18 cellular contexts compared by ENCODE assay signal in genomic region chr14:60133487-60133886, GRCh38. TPM values are rescaled to one million over a fixed set of nuclear protein-coding genes. Genes with fewer than 3 reads are reported as not detected.
A peak's percentile ranks its signal among the peaks of the same experiment; 100 is the strongest.
DNase-seq lines count a peak whose midpoint lies in the region; ATAC-seq and TF ChIP-seq lines count a peak whose summit lies in the region.
"Had no signal": no experiment of that assay in that cellular context is flagged by ENCODE, and none has a peak within 500 bp of the region (broad histone marks: within the 10 kb centered on the region; RNA-seq: fewer than 3 reads in every experiment).

No MANE protein-coding gene starts in this region.

- H3K27ac ChIP-seq in mammary epithelial cell (ENCODE audit: insufficient read depth, low read depth, low read length) (no peak overlapping the region), transverse colon (no peak overlapping the region)
- H3K27ac ChIP-seq: PC-9 had no signal

- H3K4me1 ChIP-seq in mammary epithelial cell (ENCODE audit: insufficient read depth, low read length) (no peaks in the 10 kb centered on the region), transverse colon (no peaks in the 10 kb centered on the region)

- POLR2A ChIA-PET in naive thymus-derived CD8-positive, alpha-beta T cell (lab: Charles Lee) = no interaction called here

- no peak for ATAC-seq in natural killer cell
- ATAC-seq in natural killer cell treated with Interleukin-12 subunit alpha and Interleukin-12 subunit beta and Interleukin-15 and Interleukin-18, amount 100 ng/mL, for 72 hours = no peak
- no peak for ATAC-seq in naive thymus-derived CD8-positive, alpha-beta T cell
- no peak for ATAC-seq in GM19463 (IDR thresholded peaks at IDR 0.05; ENCODE audit: unreplicated experiment)
- ATAC-seq: GM23338, HCT116, K562 had no signal

- CTCF ChIA-PET in mammary epithelial cell (lab: Charles Lee; ENCODE audit: low non-redundant PET) = no interaction called here

- no peak overlapping the region for H3K4me2 ChIP-seq in mammary epithelial cell (ENCODE audit: insufficient read depth, low read depth, low read length)
- H3K4me2 ChIP-seq: GM23338, PC-9 had no signal

- BruUV-seq in mammary epithelial cell (replicated peaks; lab: Mats Ljungman, UMichigan) = no TSS peak

- no peak overlapping the region for H2AFZ ChIP-seq in mammary epithelial cell (ENCODE audit: low read depth, low read length)
- H2AFZ ChIP-seq: GM23338, PC-9 had no signal

- H3K9me3 ChIP-seq in mammary epithelial cell (replicated peaks; ENCODE audit: insufficient read depth, low read length) (no peaks in the 10 kb centered on the region), transverse colon (no peaks in the 10 kb centered on the region)

- in situ Hi-C loops in mammary epithelial cell (cut with MboI; ENCODE audit: low sequenced_read_pairs in 2 of 2) = no loop called here
- in situ Hi-C loops in transverse colon (cut with MboI; ENCODE audit: low pct_ligation_motif_present in 1 of 4, low pct_unique_long_range_greater_than_20kb in 1 of 4, low sequenced_read_pairs in 3 of 4) = no loop called here

- H4K20me1 ChIP-seq in mammary epithelial cell (ENCODE audit: insufficient read depth, low read length) = no peaks in the 10 kb centered on the region

- H3K4me3 ChIP-seq in mammary epithelial cell (replicated peaks in 1 of 3; ENCODE audit: insufficient read depth in 1 of 3, low read depth in 2 of 3, low read length in 3 of 3) (no peak overlapping the region), transverse colon (no peak overlapping the region)
- H3K4me3 ChIP-seq: GM23338, K562, PC-9 had no signal

- no peaks in the 10 kb centered on the region for H3K9me3 Mint-ChIP-seq in natural killer cell
- no peaks in the 10 kb centered on the region for H3K9me3 Mint-ChIP-seq in natural killer cell treated with Interleukin-12 subunit alpha and Interleukin-12 subunit beta and Interleukin-15 and Interleukin-18, amount 100 ng/mL, for 72 hours
- H3K9me3 Mint-ChIP-seq in naive thymus-derived CD8-positive, alpha-beta T cell = no peaks in the 10 kb centered on the region
- H3K9me3 Mint-ChIP-seq: GM23338 had no signal

- no peaks in the 10 kb centered on the region for H3K79me2 ChIP-seq in mammary epithelial cell (ENCODE audit: insufficient read depth, low read length)

- TF ChIP-seq CTCF in natural killer cell (IDR thresholded peaks at IDR 0.05) (no peak), mammary epithelial cell (conservative IDR thresholded peaks at IDR 0.05 in 1 of 2, IDR thresholded peaks at IDR 0.05 in 1 of 2; ENCODE audit: extremely low read depth in 1 of 2, insufficient read depth in 1 of 2, low read depth in 1 of 2, low read length in 2 of 2) (no peak), transverse colon (IDR thresholded peaks at IDR 0.05) (no peak)

- TF ChIP-seq EP300 in transverse colon (IDR thresholded peaks at IDR 0.05; ENCODE audit: low read depth) = no peak

- H3K9ac ChIP-seq in mammary epithelial cell (ENCODE audit: insufficient read depth, low read length) = no peak overlapping the region

- peaks cover 4% of the 10 kb centered on the region for H3K36me3 ChIP-seq in mammary epithelial cell (ENCODE audit: insufficient read depth, low read length)
- no peaks in the 10 kb centered on the region for H3K36me3 ChIP-seq in transverse colon

- intact Hi-C loops in natural killer cell (cut with micrococcal nuclease) = no loop called here
- intact Hi-C loops in mammary epithelial cell (cut with micrococcal nuclease) = no loop called here
- intact Hi-C loops in transverse colon (cut with DNase I; ENCODE audit: low total_unique reads) = no loop called here

- H3K27me3 Mint-ChIP-seq in natural killer cell (ENCODE audit: low read depth in 2 of 2) = no peaks in the 10 kb centered on the region
- no peaks in the 10 kb centered on the region for H3K27me3 Mint-ChIP-seq in natural killer cell treated with Interleukin-12 subunit alpha and Interleukin-12 subunit beta and Interleukin-15 and Interleukin-18, amount 100 ng/mL, for 72 hours
- H3K27me3 Mint-ChIP-seq in naive thymus-derived CD8-positive, alpha-beta T cell = no peaks in the 10 kb centered on the region
- H3K27me3 Mint-ChIP-seq: CD4-positive, alpha-beta memory T cell had no signal

- no peak overlapping the region for H3K4me3 Mint-ChIP-seq in natural killer cell
- H3K4me3 Mint-ChIP-seq in natural killer cell treated with Interleukin-12 subunit alpha and Interleukin-12 subunit beta and Interleukin-15 and Interleukin-18, amount 100 ng/mL, for 72 hours = no peak overlapping the region
- H3K4me3 Mint-ChIP-seq in naive thymus-derived CD8-positive, alpha-beta T cell = no peak overlapping the region
- H3K4me3 Mint-ChIP-seq: CD4-positive, alpha-beta memory T cell; GM23338 had no signal

- peak overlapping the region; percentile 8 to 57 for H3K27ac Mint-ChIP-seq in natural killer cell
- H3K27ac Mint-ChIP-seq in natural killer cell treated with Interleukin-12 subunit alpha and Interleukin-12 subunit beta and Interleukin-15 and Interleukin-18, amount 100 ng/mL, for 72 hours = no peak overlapping the region
- H3K27ac Mint-ChIP-seq in naive thymus-derived CD8-positive, alpha-beta T cell = no peak overlapping the region
- H3K27ac Mint-ChIP-seq: GM23338 had no signal

- no peaks in the 10 kb centered on the region for H3K36me3 Mint-ChIP-seq in natural killer cell
- H3K36me3 Mint-ChIP-seq in natural killer cell treated with Interleukin-12 subunit alpha and Interleukin-12 subunit beta and Interleukin-15 and Interleukin-18, amount 100 ng/mL, for 72 hours = peaks cover 19% of the 10 kb centered on the region
- H3K36me3 Mint-ChIP-seq in naive thymus-derived CD8-positive, alpha-beta T cell = peaks cover 6 to 27% (median 25%) of the 10 kb centered on the region in 3 donors

- WGBS in mammary epithelial cell (ENCODE audit: low coverage, missing lambda C conversion rate) = 94% methylated on average over 2 of the region's 2 CpGs
- 74 to 85% methylated on average over 2 of the region's 2 CpGs for WGBS in transverse colon (ENCODE audit: low coverage in 1 of 2), 2 donors

- no peak for TF ChIP-seq POLR2A in transverse colon (IDR thresholded peaks at IDR 0.05)

- H3K27me3 ChIP-seq in mammary epithelial cell (ENCODE audit: insufficient read depth, low read length) (no peaks in the 10 kb centered on the region), transverse colon (no peaks in the 10 kb centered on the region)

- peaks cover 8 to 31% of the 10 kb centered on the region in 2 donors for H3K4me1 Mint-ChIP-seq in natural killer cell
- peaks cover 5 to 14% of the 10 kb centered on the region in 2 donors for H3K4me1 Mint-ChIP-seq in natural killer cell treated with Interleukin-12 subunit alpha and Interleukin-12 subunit beta and Interleukin-15 and Interleukin-18, amount 100 ng/mL, for 72 hours (ENCODE audit: low read depth in 2 of 2)
- H3K4me1 Mint-ChIP-seq in naive thymus-derived CD8-positive, alpha-beta T cell = peaks cover 0 to 9% (median 4%) of the 10 kb centered on the region in 4 donors

- dilution Hi-C loops in mammary epithelial cell (cut with HindIII; ENCODE audit: low sequenced_read_pairs) = no loop called here

- DNase-seq in natural killer cell = no peak
- DNase-seq in natural killer cell treated with Interleukin-12 subunit alpha and Interleukin-12 subunit beta and Interleukin-15 and Interleukin-18, amount 100 ng/mL, for 72 hours (ENCODE audit: low spot score) = no peak
- DNase-seq in mammary epithelial cell = peak; percentile 5
- peak; percentile 25 for DNase-seq in foreskin melanocyte
- no peak for DNase-seq in naive thymus-derived CD8-positive, alpha-beta T cell
- no peak for DNase-seq in transverse colon
- DNase-seq in NCI-H1092 (lab: John Stamatoyannopoulos, UW) = no peak
- DNase-seq: CD4-positive, alpha-beta memory T cell; DMS79; NCI-H1436 treated with DMSO at 0.1 percent for 48 hours; NCI-H2029 treated with DMSO at 0.1 percent for 48 hours; NCI-H510A treated with DMSO at 0.1 percent for 48 hours; NCI-H82; PC-9 had no signal

RNA-seq across cellular contexts. Expression of gene DHRS7, which starts 31.7 kb away (rescaled TPM):
- total RNA-seq in natural killer cell = 100 to 1,000 TPM; 115 to 139 (median 126) TPM
- 100 to 1,000 TPM in 1 of 2 donors, 10 to 100 TPM in 1; 59.0 to 105 TPM for total RNA-seq in natural killer cell treated with Interleukin-12 subunit alpha and Interleukin-12 subunit beta and Interleukin-15 and Interleukin-18, amount 100 ng/mL, for 72 hours
- 10 to 100 TPM; 73.0 to 85.0 TPM for total RNA-seq in mammary epithelial cell
- polyA plus RNA-seq in mammary epithelial cell = 69.0 TPM
- polyA minus RNA-seq in mammary epithelial cell = 46.9 TPM
- total RNA-seq in naive thymus-derived CD8-positive, alpha-beta T cell = 10 to 100 TPM; 70.4 to 71.1 TPM
- 100 to 1,000 TPM; 163 to 212 (median 167) TPM for polyA plus RNA-seq in naive thymus-derived CD8-positive, alpha-beta T cell
- total RNA-seq in transverse colon = 100 to 1,000 TPM in 2 of 4 donors, 10 to 100 TPM in 2; 22.4 to 154 (median 82.8) TPM

RNA-seq across cellular contexts. Expression of gene PCNX4, which starts 41.8 kb away (rescaled TPM):
- total RNA-seq in natural killer cell (10 to 100 TPM; 51.7 to 78.3 (median 58.3) TPM), mammary epithelial cell (100 to 1,000 TPM in 1 of 2 donors, 10 to 100 TPM in 1; 54.5 to 104 TPM), transverse colon (100 to 1,000 TPM in 1 of 4 donors, 10 to 100 TPM in 3; 32.9 to 118 (median 54.8) TPM)
- total RNA-seq in natural killer cell treated with Interleukin-12 subunit alpha and Interleukin-12 subunit beta and Interleukin-15 and Interleukin-18, amount 100 ng/mL, for 72 hours = 10 to 100 TPM; 58.8 to 76.3 TPM
- 19.9 TPM for polyA plus RNA-seq in mammary epithelial cell
- polyA minus RNA-seq in mammary epithelial cell = 110 TPM
- total RNA-seq in naive thymus-derived CD8-positive, alpha-beta T cell = 10 to 100 TPM; 46.7 to 50.0 TPM
- 10 to 100 TPM; 16.6 to 20.1 (median 17.6) TPM for polyA plus RNA-seq in naive thymus-derived CD8-positive, alpha-beta T cell

Comparison
In these comparisons a context has a peak if more than half of its experiments do, and no peak if none do; other contexts are left out.
1. H3K27ac Mint-ChIP-seq: peak in natural killer cell (2 of 2); none in natural killer cell treated with Interleukin-12 subunit alpha and Interleukin-12 subunit beta and Interleukin-15 and Interleukin-18, amount 100 ng/mL, for 72 hours (0 of 2) and naive thymus-derived CD8-positive, alpha-beta T cell (0 of 10).
2. DNase-seq: peak in mammary epithelial cell (single experiment) and foreskin melanocyte (single experiment); none in natural killer cell (single experiment), natural killer cell treated with Interleukin-12 subunit alpha and Interleukin-12 subunit beta and Interleukin-15 and Interleukin-18, amount 100 ng/mL, for 72 hours (single experiment), naive thymus-derived CD8-positive, alpha-beta T cell (0 of 10), transverse colon (single experiment) and NCI-H1092 (single experiment).